ENCODE assay signal across 20 cellular contexts in genomic region chr17:1384881-1385280, GRCh38. TPM values are rescaled to one million over a fixed set of nuclear protein-coding genes. Genes with fewer than 3 reads are reported as not detected.
DNase-seq lines count a peak whose midpoint lies in the region; ATAC-seq and TF ChIP-seq lines count a peak whose summit lies in the region.
"Had no signal": no experiment of that assay in that cellular context is flagged by ENCODE, and none has a peak within 500 bp of the region (broad histone marks: within the 10 kb centered on the region; RNA-seq: fewer than 3 reads in every experiment).

No MANE protein-coding gene starts in this region.

- intact Hi-C loops in activated CD8-positive, alpha-beta T cell treated with anti-CD3 and anti-CD28 coated beads for 36 hours (cut with micrococcal nuclease) = no loop called here
- intact Hi-C loops in psoas muscle (cut with DNase I) = no loop called here

- H3K4me1 ChIP-seq in cardiac muscle cell (ENCODE audit: low read depth) (peaks cover 24% of the 10 kb centered on the region), psoas muscle (peaks cover 75% of the 10 kb centered on the region)
- H3K4me1 ChIP-seq: BE2C had no signal

- TF ChIP-seq CTCF in activated CD8-positive, alpha-beta T cell treated with anti-CD3 and anti-CD28 coated beads for 36 hours (IDR thresholded peaks at IDR 0.05) = no peak
- TF ChIP-seq CTCF in cardiac muscle cell (IDR thresholded peaks at IDR 0.05; ENCODE audit: low read depth, low read length) (no peak), psoas muscle (IDR thresholded peaks at IDR 0.05) (no peak), progenitor cell of endocrine pancreas (IDR thresholded peaks at IDR 0.05; ENCODE audit: unreplicated experiment) (no peak)

- peaks cover 18% of the 10 kb centered on the region for H3K36me3 Mint-ChIP-seq in activated CD8-positive, alpha-beta T cell treated with anti-CD3 and anti-CD28 coated beads for 36 hours (ENCODE audit: low read depth)
- peaks cover 8% of the 10 kb centered on the region for H3K36me3 Mint-ChIP-seq in activated CD8-positive, alpha-beta T cell treated with anti-CD3 and anti-CD28 coated beads, Interleukin-2, amount 10 ng/mL, durations not matched to agents 7 days and 5 days (ENCODE audit: low read depth)
- H3K36me3 Mint-ChIP-seq in T-helper 17 cell (ENCODE audit: low read depth) (peaks cover 2% of the 10 kb centered on the region), progenitor cell of endocrine pancreas (ENCODE audit: insufficient read depth) (peaks cover 3% of the 10 kb centered on the region)

- ATAC-seq in activated CD8-positive, alpha-beta T cell treated with anti-CD3 and anti-CD28 coated beads for 36 hours = no peak
- no peak for ATAC-seq in activated CD8-positive, alpha-beta T cell treated with anti-CD3 and anti-CD28 coated beads, Interleukin-2, amount 10 ng/mL, durations not matched to agents 7 days and 5 days
- ATAC-seq in T-helper 17 cell = no peak
- ATAC-seq in psoas muscle = peak in 2 of 4 donors; percentile 45 to 48

- H3K27ac ChIP-seq in cardiac muscle cell (peak overlapping the region; percentile 65), psoas muscle (peak overlapping the region; percentile 51)

- WGBS in psoas muscle, 3 donors = 35 to 58% (median 44%) methylated on average over 1 of the region's 1 CpG

- CTCF ChIA-PET in activated CD8-positive, alpha-beta T cell treated with anti-CD3 and anti-CD28 coated beads for 36 hours (lab: Charles Lee) = no interaction called here
- CTCF ChIA-PET in activated CD8-positive, alpha-beta T cell treated with anti-CD3 and anti-CD28 coated beads, Interleukin-2, amount 10 ng/mL, durations not matched to agents 7 days and 5 days (lab: Charles Lee) = no interaction called here

- H3K36me3 ChIP-seq in cardiac muscle cell (no peaks in the 10 kb centered on the region), psoas muscle (ENCODE audit: insufficient read depth in 1 of 2, low read depth in 1 of 2) (no peaks in the 10 kb centered on the region)

- H3K27me3 ChIP-seq in cardiac muscle cell (no peaks in the 10 kb centered on the region), psoas muscle (ENCODE audit: insufficient read depth in 3 of 3, low read length in 2 of 3) (no peaks in the 10 kb centered on the region)
- H3K27me3 ChIP-seq: BE2C had no signal

- H3K4me3 ChIP-seq in cardiac muscle cell = no peak overlapping the region
- H3K4me3 ChIP-seq in psoas muscle = peak overlapping the region; percentile 15

- POLR2A ChIA-PET in activated CD8-positive, alpha-beta T cell treated with anti-CD3 and anti-CD28 coated beads for 36 hours (lab: Charles Lee) = interaction anchor here (0.8 to 2.8 kb wide), 3 partner anchors 8 to 20 kb away, joined by 3 to 15 read pairs (median 5); no protein-coding TSS in a partner anchor
- POLR2A ChIA-PET in activated CD8-positive, alpha-beta T cell treated with anti-CD3 and anti-CD28 coated beads, Interleukin-2, amount 10 ng/mL, durations not matched to agents 7 days and 5 days (lab: Charles Lee) = no interaction called here

- H3K9me3 ChIP-seq in T-helper 17 cell (ENCODE audit: control insufficient read depth, low read length, poor library complexity, severe bottlenecking) (no peaks in the 10 kb centered on the region), cardiac muscle cell (ENCODE audit: low read depth) (no peaks in the 10 kb centered on the region), psoas muscle (no peaks in the 10 kb centered on the region)
- H3K9me3 ChIP-seq: BE2C had no signal

- H3K27me3 Mint-ChIP-seq in activated CD8-positive, alpha-beta T cell treated with anti-CD3 and anti-CD28 coated beads for 36 hours = no peaks in the 10 kb centered on the region
- no peaks in the 10 kb centered on the region for H3K27me3 Mint-ChIP-seq in activated CD8-positive, alpha-beta T cell treated with anti-CD3 and anti-CD28 coated beads, Interleukin-2, amount 10 ng/mL, durations not matched to agents 7 days and 5 days (ENCODE audit: low read depth)
- H3K27me3 Mint-ChIP-seq in T-helper 17 cell (no peaks in the 10 kb centered on the region), progenitor cell of endocrine pancreas (no peaks in the 10 kb centered on the region)
- H3K27me3 Mint-ChIP-seq: activated CD4-positive, alpha-beta memory T cell treated with anti-CD3 and anti-CD28 coated beads, Interleukin-2, amount 10 ng/mL, durations not matched to agents 7 days and 5 days; central memory CD8-positive, alpha-beta T cell had no signal

- DNase-seq in activated CD8-positive, alpha-beta T cell treated with anti-CD3 and anti-CD28 coated beads for 36 hours = no peak
- no peak for DNase-seq in activated CD8-positive, alpha-beta T cell treated with anti-CD3 and anti-CD28 coated beads, Interleukin-2, amount 10 ng/mL, durations not matched to agents 7 days and 5 days
- DNase-seq in T-helper 17 cell (no peak), cardiac muscle cell (ENCODE audit: low read depth in 1 of 2, low spot score in 1 of 2) (peak in 1 of 2 donors; percentile 46), psoas muscle (no peak), SK-N-DZ (ENCODE audit: low spot score) (no peak), NCI-H2029 treated with DMSO at 0.1 percent for 48 hours (lab: John Stamatoyannopoulos, UW) (no peak), progenitor cell of endocrine pancreas (ENCODE audit: low spot score, unreplicated experiment) (no peak)
- DNase-seq: 8988T; activated CD4-positive, alpha-beta memory T cell treated with anti-CD3 and anti-CD28 coated beads, Interleukin-2, amount 10 ng/mL, durations not matched to agents 7 days and 5 days; BE2C; GOT3; hippocampal formation; islet precursor cell; NCI-H1105; NCI-H524 treated with DMSO at 0.1 percent for 48 hours; stimulated activated CD4-positive, alpha-beta T cell treated with anti-CD3 and anti-CD28 coated beads, Interleukin-4, amount 100 ng/mL, for 4 hours; SW 1271 had no signal

- H3K27ac Mint-ChIP-seq in activated CD8-positive, alpha-beta T cell treated with anti-CD3 and anti-CD28 coated beads for 36 hours = peak overlapping the region; percentile 30
- H3K27ac Mint-ChIP-seq in activated CD8-positive, alpha-beta T cell treated with anti-CD3 and anti-CD28 coated beads, Interleukin-2, amount 10 ng/mL, durations not matched to agents 7 days and 5 days = no peak overlapping the region
- H3K27ac Mint-ChIP-seq in T-helper 17 cell (peak overlapping the region; percentile 43), progenitor cell of endocrine pancreas (no peak overlapping the region)
- H3K27ac Mint-ChIP-seq: activated CD4-positive, alpha-beta memory T cell treated with anti-CD3 and anti-CD28 coated beads, Interleukin-2, amount 10 ng/mL, durations not matched to agents 7 days and 5 days had no signal

- H3K9me3 Mint-ChIP-seq in activated CD8-positive, alpha-beta T cell treated with anti-CD3 and anti-CD28 coated beads for 36 hours = no peaks in the 10 kb centered on the region
- H3K9me3 Mint-ChIP-seq in activated CD8-positive, alpha-beta T cell treated with anti-CD3 and anti-CD28 coated beads, Interleukin-2, amount 10 ng/mL, durations not matched to agents 7 days and 5 days (ENCODE audit: insufficient read depth) = no peaks in the 10 kb centered on the region
- H3K9me3 Mint-ChIP-seq in progenitor cell of endocrine pancreas (ENCODE audit: low read depth) = no peaks in the 10 kb centered on the region
- H3K9me3 Mint-ChIP-seq: activated CD4-positive, alpha-beta memory T cell treated with anti-CD3 and anti-CD28 coated beads, Interleukin-2, amount 10 ng/mL, durations not matched to agents 7 days and 5 days; central memory CD8-positive, alpha-beta T cell; nephron had no signal

- no peak overlapping the region for H3K4me3 Mint-ChIP-seq in activated CD8-positive, alpha-beta T cell treated with anti-CD3 and anti-CD28 coated beads for 36 hours
- H3K4me3 Mint-ChIP-seq in activated CD8-positive, alpha-beta T cell treated with anti-CD3 and anti-CD28 coated beads, Interleukin-2, amount 10 ng/mL, durations not matched to agents 7 days and 5 days = no peak overlapping the region
- no peak overlapping the region for H3K4me3 Mint-ChIP-seq in T-helper 17 cell
- no peak overlapping the region for H3K4me3 Mint-ChIP-seq in progenitor cell of endocrine pancreas (ENCODE audit: low read depth)
- H3K4me3 Mint-ChIP-seq: activated CD4-positive, alpha-beta memory T cell treated with anti-CD3 and anti-CD28 coated beads, Interleukin-2, amount 10 ng/mL, durations not matched to agents 7 days and 5 days; central memory CD8-positive, alpha-beta T cell; nephron had no signal

- peaks cover 52% of the 10 kb centered on the region for H3K4me1 Mint-ChIP-seq in activated CD8-positive, alpha-beta T cell treated with anti-CD3 and anti-CD28 coated beads for 36 hours (ENCODE audit: low read depth)
- peaks cover 43% of the 10 kb centered on the region for H3K4me1 Mint-ChIP-seq in activated CD8-positive, alpha-beta T cell treated with anti-CD3 and anti-CD28 coated beads, Interleukin-2, amount 10 ng/mL, durations not matched to agents 7 days and 5 days (ENCODE audit: low read depth)
- H3K4me1 Mint-ChIP-seq in T-helper 17 cell (peaks cover 36% of the 10 kb centered on the region), progenitor cell of endocrine pancreas (ENCODE audit: low read depth) (peaks cover 17% of the 10 kb centered on the region)

RNA-seq across cellular contexts. Expression of gene YWHAE, which starts 15.1 kb away (rescaled TPM):
- 100 to 1,000 TPM; 425 to 440 TPM for total RNA-seq in activated CD8-positive, alpha-beta T cell treated with anti-CD3 and anti-CD28 coated beads for 36 hours
- total RNA-seq in activated CD8-positive, alpha-beta T cell treated with anti-CD3 and anti-CD28 coated beads, Interleukin-2, amount 10 ng/mL, durations not matched to agents 7 days and 5 days = 100 to 1,000 TPM; 393 to 414 TPM
- total RNA-seq in T-helper 17 cell (100 to 1,000 TPM; 142 to 146 TPM), cardiac muscle cell (1,409 and 2,297 TPM in 2 replicates), psoas muscle (100 to 1,000 TPM; 641 to 874 (median 838) TPM), progenitor cell of endocrine pancreas (951 and 984 TPM in 2 replicates)
- polyA plus RNA-seq in cardiac muscle cell (658 and 685 TPM in 2 replicates), psoas muscle (100 to 1,000 TPM; 655 to 927 (median 670) TPM)
- 655 and 809 TPM in 2 replicates for polyA plus RNA-seq in SK-N-DZ (2014; cell fraction: cytosol; rRNA removed)
- 346 and 460 TPM in 2 replicates for polyA plus RNA-seq in SK-N-DZ (2014; cell fraction: nucleus; rRNA removed)

Comparison
In these comparisons a context has a peak if more than half of its experiments do, and no peak if none do; other contexts are left out.
1. H3K27ac Mint-ChIP-seq: peak in activated CD8-positive, alpha-beta T cell treated with anti-CD3 and anti-CD28 coated beads for 36 hours (single experiment) and T-helper 17 cell (single experiment); none in activated CD8-positive, alpha-beta T cell treated with anti-CD3 and anti-CD28 coated beads, Interleukin-2, amount 10 ng/mL, durations not matched to agents 7 days and 5 days (single experiment) and progenitor cell of endocrine pancreas (single experiment).